Comparison of ENCODE assay signal across 1 cellular context in the genomic region with DNA sequence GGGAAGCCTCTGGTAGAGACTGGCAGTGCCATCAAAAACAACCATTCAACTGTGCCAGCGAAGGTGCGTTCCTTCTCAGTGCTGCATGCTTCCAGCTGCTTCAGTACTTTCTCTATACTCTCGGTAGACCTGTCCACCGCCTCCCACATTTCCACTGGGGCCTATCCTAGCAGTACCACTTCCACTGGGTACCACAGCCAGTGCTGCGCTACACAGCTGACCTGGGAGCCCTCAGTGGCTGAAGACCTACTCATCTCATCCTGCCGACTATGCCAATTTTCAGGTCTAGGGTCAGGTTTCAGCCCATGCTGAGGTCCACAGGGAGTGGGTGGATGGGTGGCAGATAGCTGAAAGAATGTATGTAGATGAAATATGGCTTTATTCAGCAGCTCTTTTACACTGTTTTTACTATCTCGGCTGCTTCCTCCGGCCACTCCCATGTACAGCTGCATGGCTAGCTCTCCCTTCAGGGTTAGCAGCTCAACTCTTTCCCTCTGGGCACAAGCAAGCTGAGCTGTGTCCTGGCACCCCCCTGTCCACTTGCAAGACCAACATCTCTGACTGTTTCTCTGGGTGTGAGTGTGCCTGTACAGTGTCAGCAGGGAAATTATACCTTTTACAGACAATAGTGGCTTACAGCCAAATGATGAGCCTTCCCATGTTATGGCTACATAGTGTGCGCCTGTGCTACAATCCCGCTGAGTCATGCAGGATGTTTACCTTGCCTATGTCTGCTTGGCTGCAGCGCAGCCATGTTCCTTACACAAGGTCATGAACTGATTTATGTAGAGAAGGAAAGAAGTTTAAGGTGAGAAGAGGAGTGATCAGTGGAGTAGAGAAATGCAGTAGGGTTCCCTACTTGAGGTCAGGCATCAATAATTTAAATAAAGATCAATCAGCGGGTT.
A peak's percentile ranks its signal among the peaks of the same experiment; 100 is the strongest.
TF ChIP-seq lines count a peak whose summit lies in the region.

No MANE protein-coding gene starts in this region.

TF ChIP-seq in IMR-90, 13 proteins besides CTCF, POLR2A, EP300 and RAD21 (continued from another document):
- TF ChIP-seq, protein P1, sequence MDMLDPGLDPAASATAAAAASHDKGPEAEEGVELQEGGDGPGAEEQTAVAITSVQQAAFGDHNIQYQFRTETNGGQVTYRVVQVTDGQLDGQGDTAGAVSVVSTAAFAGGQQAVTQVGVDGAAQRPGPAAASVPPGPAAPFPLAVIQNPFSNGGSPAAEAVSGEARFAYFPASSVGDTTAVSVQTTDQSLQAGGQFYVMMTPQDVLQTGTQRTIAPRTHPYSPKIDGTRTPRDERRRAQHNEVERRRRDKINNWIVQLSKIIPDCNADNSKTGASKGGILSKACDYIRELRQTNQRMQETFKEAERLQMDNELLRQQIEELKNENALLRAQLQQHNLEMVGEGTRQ (IDR thresholded peaks at IDR 0.05; ENCODE audit: low read depth, low read length): no peak
- TF ChIP-seq, protein P2, sequence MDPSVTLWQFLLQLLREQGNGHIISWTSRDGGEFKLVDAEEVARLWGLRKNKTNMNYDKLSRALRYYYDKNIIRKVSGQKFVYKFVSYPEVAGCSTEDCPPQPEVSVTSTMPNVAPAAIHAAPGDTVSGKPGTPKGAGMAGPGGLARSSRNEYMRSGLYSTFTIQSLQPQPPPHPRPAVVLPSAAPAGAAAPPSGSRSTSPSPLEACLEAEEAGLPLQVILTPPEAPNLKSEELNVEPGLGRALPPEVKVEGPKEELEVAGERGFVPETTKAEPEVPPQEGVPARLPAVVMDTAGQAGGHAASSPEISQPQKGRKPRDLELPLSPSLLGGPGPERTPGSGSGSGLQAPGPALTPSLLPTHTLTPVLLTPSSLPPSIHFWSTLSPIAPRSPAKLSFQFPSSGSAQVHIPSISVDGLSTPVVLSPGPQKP (IDR thresholded peaks at IDR 0.05; ENCODE audit: borderline replicate concordance, low read depth, low read length): no peak
- TF ChIP-seq MXI1 (IDR thresholded peaks at IDR 0.05; ENCODE audit: borderline replicate concordance, low read depth, low read length): no peak
- no peak for TF ChIP-seq CHD1 (IDR thresholded peaks at IDR 0.05; ENCODE audit: low read depth, low read length)
- TF ChIP-seq SMC3 (IDR thresholded peaks at IDR 0.05; ENCODE audit: low read depth, low read length): no peak
- no peak for TF ChIP-seq RCOR1 (IDR thresholded peaks at IDR 0.05; ENCODE audit: insufficient replicate concordance, low read length)
- no peak for TF ChIP-seq MAZ (IDR thresholded peaks at IDR 0.05; ENCODE audit: borderline replicate concordance, low read depth, low read length)
- peak; percentile 56 for TF ChIP-seq MAFK (IDR thresholded peaks at IDR 0.05; ENCODE audit: low read depth, low read length)
- TF ChIP-seq CEBPB (IDR thresholded peaks at IDR 0.05; ENCODE audit: low read depth, low read length): no peak
- TF ChIP-seq BHLHE40 (IDR thresholded peaks at IDR 0.05; ENCODE audit: low read depth, low read length): peak; percentile 41; the same call in 1 of the 2 replicates
TF ChIP-seq in IMR-90: peak in this region for 4.
